ENCODE assay signal across 17 cellular contexts in genomic region chr11:66569076-66569475, GRCh38. TPM values are rescaled to one million over a fixed set of nuclear protein-coding genes. Genes with fewer than 3 reads are reported as not detected.
A peak's percentile ranks its signal among the peaks of the same experiment; 100 is the strongest.
DNase-seq lines count a peak whose midpoint lies in the region; ATAC-seq and TF ChIP-seq lines count a peak whose summit lies in the region.
"Had no signal": no experiment of that assay in that cellular context is flagged by ENCODE, and none has a peak within 500 bp of the region (broad histone marks: within the 10 kb centered on the region; RNA-seq: fewer than 3 reads in every experiment).

No MANE protein-coding gene starts in this region.

- H3K27me3 Mint-ChIP-seq in GM23338 (ENCODE audit: insufficient read depth, low read depth, poor library complexity): peaks cover 23% of the 10 kb centered on the region

- in situ Hi-C loops in gastrocnemius medialis (cut with MboI; ENCODE audit: low sequenced_read_pairs in 4 of 4): no loop called here

- TF ChIP-seq CTCF in GM23338 (conservative IDR thresholded peaks at IDR 0.05; ENCODE audit: low read depth in 2 of 2) (no peak), gastrocnemius medialis (IDR thresholded peaks at IDR 0.05 in 4 of 5, conservative IDR thresholded peaks at IDR 0.05 in 1 of 5) (no peak)

- H3K9me3 ChIP-seq in NT2/D1 (ENCODE audit: insufficient read depth, low read length) (peaks cover 3% of the 10 kb centered on the region; the same call in 1 of the 2 replicates), gastrocnemius medialis (no peaks in the 10 kb centered on the region)
- H3K9me3 ChIP-seq: adrenal gland, heart right ventricle had no signal

- peaks cover 11% of the 10 kb centered on the region; the same call in 1 of the 2 replicates for H3F3A ChIP-seq in GM23338 (replicated peaks; ENCODE audit: low read depth)

- H3K9me3 Mint-ChIP-seq in GM23338: peaks cover 23% of the 10 kb centered on the region
- H3K9me3 Mint-ChIP-seq: natural killer cell had no signal

- TF ChIP-seq POLR2A in gastrocnemius medialis (IDR thresholded peaks at IDR 0.05): no peak

- no peak overlapping the region for H3K27ac Mint-ChIP-seq in GM23338

- no peak overlapping the region for H3K4me3 Mint-ChIP-seq in GM23338
- H3K4me3 Mint-ChIP-seq: endodermal cell had no signal

- intact Hi-C loops in gastrocnemius medialis (cut with DNase I; ENCODE audit: low total_unique reads): no loop called here

- H3K4me2 ChIP-seq in GM23338: no peak overlapping the region

- peaks cover 23% of the 10 kb centered on the region for H3K4me1 ChIP-seq in GM23338 (ENCODE audit: insufficient read depth)
- no peaks in the 10 kb centered on the region for H3K4me1 ChIP-seq in NT2/D1 (ENCODE audit: insufficient read depth, insufficient read length)
- H3K4me1 ChIP-seq in gastrocnemius medialis: peaks cover 5 to 11% of the 10 kb centered on the region in 2 donors

- no peaks in the 10 kb centered on the region for H3K79me2 ChIP-seq in GM23338 (replicated peaks; ENCODE audit: insufficient read depth)

- peaks cover 21% of the 10 kb centered on the region for H3K4me1 Mint-ChIP-seq in GM23338

- peaks cover 15% of the 10 kb centered on the region for H3K36me3 Mint-ChIP-seq in GM23338 (ENCODE audit: low read depth)
- H3K36me3 Mint-ChIP-seq: natural killer cell had no signal

- no peaks in the 10 kb centered on the region for H4K20me1 ChIP-seq in GM23338 (replicated peaks; ENCODE audit: insufficient read depth)
- H4K20me1 ChIP-seq: BLaER1 had no signal

- H3K27me3 ChIP-seq in GM23338 (ENCODE audit: insufficient read depth) (peaks cover 6% of the 10 kb centered on the region; the same call in 1 of the 2 replicates), NT2/D1 (ENCODE audit: insufficient read depth, insufficient read length) (no peaks in the 10 kb centered on the region), gastrocnemius medialis (no peaks in the 10 kb centered on the region)
- H3K27me3 ChIP-seq: adrenal gland had no signal

- no peak overlapping the region for H3K4me3 ChIP-seq in GM23338
- no peak overlapping the region for H3K4me3 ChIP-seq in NT2/D1 (ENCODE audit: insufficient read length, low read depth)
- peak overlapping the region in 1 of 4 donors; percentile 57 for H3K4me3 ChIP-seq in gastrocnemius medialis
- H3K4me3 ChIP-seq: BLaER1 had no signal

- H3K27ac ChIP-seq in GM23338 (ENCODE audit: low read depth) (peak overlapping the region; percentile 92), cingulate gyrus (ENCODE audit: low read depth, low read length) (peak overlapping the region; percentile 89), gastrocnemius medialis (peak overlapping the region; percentile 74 to 86 (median 79))
- H3K27ac ChIP-seq: BLaER1 had no signal

- H2AFZ ChIP-seq in GM23338: peak overlapping the region; percentile 91

- ATAC-seq in GM23338 (no peak), gastrocnemius medialis (no peak), GM18502 (IDR thresholded peaks at IDR 0.05; ENCODE audit: poor library complexity, unreplicated experiment) (no peak), HG02763 (IDR thresholded peaks at IDR 0.05; ENCODE audit: unreplicated experiment) (no peak)

- no peaks in the 10 kb centered on the region for H3K36me3 ChIP-seq in GM23338 (ENCODE audit: insufficient read depth)
- no peaks in the 10 kb centered on the region for H3K36me3 ChIP-seq in NT2/D1 (ENCODE audit: insufficient read depth, insufficient read length, low read length)
- H3K36me3 ChIP-seq in gastrocnemius medialis: peaks cover 0 to 7% of the 10 kb centered on the region in 2 donors
- H3K36me3 ChIP-seq: BLaER1 had no signal

- no peaks in the 10 kb centered on the region for H3K9me2 ChIP-seq in GM23338 (ENCODE audit: insufficient read depth)

- H3K9ac ChIP-seq in NT2/D1 (ENCODE audit: insufficient read length, low read depth): peak overlapping the region; percentile 7
- H3K9ac ChIP-seq: BLaER1 had no signal

- DNase-seq in GM23338 (ENCODE audit: low spot score) (no peak), NT2/D1 (ENCODE audit: low read depth, low spot score) (no peak), gastrocnemius medialis (no peak), AG20443 (ENCODE audit: low spot score) (no peak), C1 segment of cervical spinal cord (lab: John Stamatoyannopoulos, UW) (no peak)

TF ChIP-seq in GM23338, 12 proteins besides CTCF, POLR2A, EP300 and RAD21 (continues in another document):
- TF ChIP-seq EZH2phosphoT487 (IDR thresholded peaks at IDR 0.05; ENCODE audit: unreplicated experiment) (no peak), POLR2AphosphoS5 (IDR thresholded peaks at IDR 0.05; ENCODE audit: low read depth) (no peak), ZNF462 (CRISPR knock-in tag; IDR thresholded peaks at IDR 0.05) (no peak), CREB1 (CRISPR knock-in tag; IDR thresholded peaks at IDR 0.05; ENCODE audit: low read depth) (no peak)

RNA-seq across cellular contexts. Expression of gene CTSF, which starts 0.7 kb away (rescaled TPM):
- total RNA-seq in GM23338 (2014; rRNA removed; shearing (Covaris generic)): 39.9 and 51.1 TPM in 2 replicates
- polyA plus RNA-seq in GM23338 (2016; fragmentation: Nextera tagmentation; extraction: Ambion mirVana): 20.4 and 21.6 TPM in 2 replicates
- total RNA-seq in gastrocnemius medialis: 10 to 100 TPM; 49.1 to 87.0 (median 60.6) TPM

RNA-seq across cellular contexts. Expression of gene ACTN3, which starts 22.4 kb away (rescaled TPM):
- 3.8 and 6.3 TPM in 2 replicates for total RNA-seq in GM23338 (2014; rRNA removed; shearing (Covaris generic))
- polyA plus RNA-seq in GM23338 (2016; fragmentation: Nextera tagmentation; extraction: Ambion mirVana): 6.0 and 7.3 TPM in 2 replicates
- 1 to 10 TPM in 3 of 4 donors, under 1 TPM in 1; 0.85 to 2.4 (median 1.2) TPM for total RNA-seq in gastrocnemius medialis
- total RNA-seq: lung microvascular endothelial cell; M059J; Right ventricle myocardium inferior; T-helper 1 cell treated with Interleukin-12 subunit alpha and Interleukin-12 subunit beta and Interleukin-4 antibody, amounts not matched to agents 30 ng/mL and 1 ng/mL, for 36 hours had no signal

RNA-seq across cellular contexts. Expression of gene ZDHHC24, which starts 23.2 kb away (rescaled TPM):
- total RNA-seq in GM23338 (2014; rRNA removed; shearing (Covaris generic)): 10.0 and 13.1 TPM in 2 replicates
- polyA plus RNA-seq in GM23338 (2016; fragmentation: Nextera tagmentation; extraction: Ambion mirVana): 5.6 and 7.3 TPM in 2 replicates
- total RNA-seq in gastrocnemius medialis: 10 to 100 TPM in 2 of 4 donors, 1 to 10 TPM in 2; 7.2 to 13.0 (median 11.2) TPM

RNA-seq across cellular contexts. Expression of gene CCDC87, which starts 23.8 kb away (rescaled TPM):
- total RNA-seq in GM23338 (2014; rRNA removed; shearing (Covaris generic)): 0.74 and 1.2 TPM in 2 replicates
- 0.12 and 0.39 TPM in 2 replicates for polyA plus RNA-seq in GM23338 (2016; fragmentation: Nextera tagmentation; extraction: Ambion mirVana)
- total RNA-seq in gastrocnemius medialis: under 1 TPM in 2 of 4 donors, not detected in 2; 0.13 to 0.41 TPM

RNA-seq across cellular contexts. Expression of gene CCS, which starts 23.9 kb away (rescaled TPM):
- 36.1 and 39.1 TPM in 2 replicates for total RNA-seq in GM23338 (2014; rRNA removed; shearing (Covaris generic))
- 53.2 and 60.7 TPM in 2 replicates for polyA plus RNA-seq in GM23338 (2016; fragmentation: Nextera tagmentation; extraction: Ambion mirVana)
- total RNA-seq in gastrocnemius medialis: 10 to 100 TPM in 3 of 4 donors, 1 to 10 TPM in 1; 9.0 to 12.3 (median 11.7) TPM
